ENCODE assay signal across 4 cellular contexts in genomic region chr1:234591131-234591530, GRCh38.
"Had no signal": no experiment of that assay in that cellular context is flagged by ENCODE, and none has a peak within 500 bp of the region (broad histone marks: within the 10 kb centered on the region; RNA-seq: fewer than 3 reads in every experiment).

No MANE protein-coding gene starts in this region.

- H3K4me3 ChIP-seq: GM23338 had no signal

- DNase-seq: H9, HFFc6, KBM-7 had no signal
